ENCODE assay signal across 8 cellular contexts in genomic region chr19:3625996-3626472, GRCh38. TPM values are rescaled to one million over a fixed set of nuclear protein-coding genes. Genes with fewer than 3 reads are reported as not detected.
DNase-seq lines count a peak whose midpoint lies in the region; ATAC-seq and TF ChIP-seq lines count a peak whose summit lies in the region.

No MANE protein-coding gene starts in this region.

- DNase-seq in adrenal gland (no peak), kidney tubule cell (ENCODE audit: low spot score) (peak; percentile 6), tibial artery (no peak), GOT3 (lab: John Stamatoyannopoulos, UW) (no peak), midbrain (lab: John Stamatoyannopoulos, UW) (no peak), activated gamma-delta T cell treated with Interleukin-2 at 50 U/mL for 16 hours (no peak)

- no peaks in the 10 kb centered on the region for H3K4me1 ChIP-seq in ES-I3 (ENCODE audit: insufficient read depth, low read length)
- H3K4me1 ChIP-seq in adrenal gland (replicated peaks in 1 of 2) = peaks cover 6 to 22% of the 10 kb centered on the region in 2 donors
- peaks cover 0 to 30% (median 25%) of the 10 kb centered on the region in 4 donors for H3K4me1 ChIP-seq in tibial artery

- H3K27ac ChIP-seq in adrenal gland (peak overlapping the region; percentile 78 to 96 (median 91)), tibial artery (peak overlapping the region; percentile 81 to 82)

- TF ChIP-seq CTCF in adrenal gland (IDR thresholded peaks at IDR 0.05) (no peak), tibial artery (IDR thresholded peaks at IDR 0.05) (no peak)

- WGBS in adrenal gland, 4 donors = 1 to 2% (median 2%) methylated on average over 16 to 21 of the region's 21 CpGs

- no peaks in the 10 kb centered on the region for H3K27me3 ChIP-seq in adrenal gland
- H3K27me3 ChIP-seq in tibial artery = no peaks in the 10 kb centered on the region

- H3K36me3 ChIP-seq in ES-I3 (ENCODE audit: insufficient read depth, low read length) (no peaks in the 10 kb centered on the region), adrenal gland (replicated peaks in 1 of 2) (peaks cover 0 to 11% of the 10 kb centered on the region in 2 donors), tibial artery (peaks cover 15 to 40% (median 33%) of the 10 kb centered on the region in 3 donors)

- peak overlapping the region; percentile 98 for H3K9ac ChIP-seq in ES-I3 (ENCODE audit: low read depth, low read length)

- H3K4me3 ChIP-seq in adrenal gland = peak overlapping the region; percentile 68 to 96 (median 82)
- peak overlapping the region; percentile 72 to 76 for H3K4me3 ChIP-seq in tibial artery

- ATAC-seq in HG03159 (IDR thresholded peaks at IDR 0.05; ENCODE audit: unreplicated experiment) = peak; percentile 24

- TF ChIP-seq POLR2A in adrenal gland (IDR thresholded peaks at IDR 0.05) = no peak

- intact Hi-C loops in adrenal gland (cut with DNase I) (loop anchor here in 1 of 2 donors (10.0 kb wide), 1 partner anchor 311 kb away; no protein-coding TSS in a partner anchor), tibial artery (cut with DNase I; ENCODE audit: low total_unique reads) (no loop called here)

- no peaks in the 10 kb centered on the region for H3K9me3 ChIP-seq in ES-I3 (ENCODE audit: control insufficient read depth, insufficient read depth, low read length)
- H3K9me3 ChIP-seq in adrenal gland (replicated peaks in 1 of 3) = no peaks in the 10 kb centered on the region
- H3K9me3 ChIP-seq in tibial artery = no peaks in the 10 kb centered on the region

RNA-seq across cellular contexts. Expression of gene CACTIN, which starts 0.6 kb away (rescaled TPM):
- total RNA-seq in adrenal gland = 10 to 100 TPM; 13.3 to 78.4 (median 23.2) TPM
- 10 to 100 TPM in 2 of 3 donors, 1 to 10 TPM in 1; 5.0 to 39.0 (median 21.9) TPM for polyA plus RNA-seq in adrenal gland

RNA-seq across cellular contexts. Expression of gene TBXA2R, which starts 19.4 kb away (rescaled TPM):
- total RNA-seq in adrenal gland = 10 to 100 TPM in 7 of 8 donors, 1 to 10 TPM in 1; 8.9 to 25.5 (median 17.2) TPM
- 1 to 10 TPM; 5.2 to 6.9 (median 6.2) TPM for polyA plus RNA-seq in adrenal gland

RNA-seq across cellular contexts. Expression of gene GIPC3, which starts 40.8 kb away (rescaled TPM):
- 1 to 10 TPM; 2.0 to 5.9 (median 3.4) TPM for total RNA-seq in adrenal gland
- polyA plus RNA-seq in adrenal gland = 1 to 10 TPM; 1.6 to 4.9 (median 2.6) TPM

RNA-seq across cellular contexts. Expression of gene HMG20B, which starts 53.3 kb away (rescaled TPM):
- 100 to 1,000 TPM in 5 of 8 donors, 10 to 100 TPM in 3; 49.3 to 137 (median 105) TPM for total RNA-seq in adrenal gland
- 100 to 1,000 TPM in 1 of 3 donors, 10 to 100 TPM in 2; 18.1 to 178 (median 100.0) TPM for polyA plus RNA-seq in adrenal gland
